Comparison of ENCODE assay signal across 1 cellular context in genomic region chr17:393806-394717, GRCh38.
TF ChIP-seq lines count a peak whose summit lies in the region.

No MANE protein-coding gene starts in this region.

TF ChIP-seq in HepG2, 621 proteins besides CTCF, POLR2A, EP300 and RAD21 (continued from another document and continues in another):
- no peak for TF ChIP-seq THAP8 (CRISPR knock-in tag; IDR thresholded peaks at IDR 0.05; ENCODE audit: borderline replicate concordance)
- TF ChIP-seq TFE3 (CRISPR knock-in tag; IDR thresholded peaks at IDR 0.05) = peak; percentile 87
- no peak for TF ChIP-seq ZNF740 (CRISPR knock-in tag; IDR thresholded peaks at IDR 0.05)
- no peak for TF ChIP-seq SMAD1 (CRISPR knock-in tag; IDR thresholded peaks at IDR 0.05; ENCODE audit: borderline replicate concordance, low read depth)
- TF ChIP-seq MIER3 (CRISPR knock-in tag; IDR thresholded peaks at IDR 0.05; ENCODE audit: borderline replicate concordance) = peak; percentile 79; the same call in 1 of the 2 replicates
- 0 out of 2 replicates have a peak, but pooled peaks have one; percentile 48 for TF ChIP-seq JUND (CRISPR knock-in tag; IDR thresholded peaks at IDR 0.05)
- TF ChIP-seq ZNF580 (CRISPR knock-in tag; IDR thresholded peaks at IDR 0.05; ENCODE audit: borderline replicate concordance, low read depth) = peak; percentile 77; the same call in 1 of the 2 replicates
- peak; percentile 68; the same call in 1 of the 2 replicates for TF ChIP-seq SMAD3 (CRISPR knock-in tag; IDR thresholded peaks at IDR 0.05)
- TF ChIP-seq TBP (CRISPR knock-in tag; IDR thresholded peaks at IDR 0.05) = no peak
- no peak for TF ChIP-seq HNF1A (IDR thresholded peaks at IDR 0.05; ENCODE audit: low read depth)
- TF ChIP-seq HNF1A (CRISPR knock-in tag; IDR thresholded peaks at IDR 0.05; ENCODE audit: borderline replicate concordance) = no peak
- no peak; the same call in 1 of the 2 replicates for TF ChIP-seq PRDM10 (CRISPR knock-in tag; IDR thresholded peaks at IDR 0.05; ENCODE audit: low read depth)
- peak; percentile 40; the same call in 1 of the 2 replicates for TF ChIP-seq TBX2 (CRISPR knock-in tag; IDR thresholded peaks at IDR 0.05; ENCODE audit: borderline replicate concordance)
- no peak for TF ChIP-seq TRIM22 (IDR thresholded peaks at IDR 0.05)
- 0 out of 4 replicates have a peak, but pooled peaks of 1 of the 2 experiments have one; percentile 70 for TF ChIP-seq HMGXB4 (CRISPR knock-in tag; IDR thresholded peaks at IDR 0.05; ENCODE audit: borderline replicate concordance in 1 of 2, low read depth in 1 of 2)
- TF ChIP-seq MTF1 (CRISPR knock-in tag; IDR thresholded peaks at IDR 0.05) = no peak
- TF ChIP-seq MEF2D (CRISPR knock-in tag; IDR thresholded peaks at IDR 0.05) = peak; percentile 71
- no peak for TF ChIP-seq GZF1 (CRISPR knock-in tag; IDR thresholded peaks at IDR 0.05)
- no peak for TF ChIP-seq ZHX1 (CRISPR knock-in tag; IDR thresholded peaks at IDR 0.05; ENCODE audit: low read depth)
- no peak for TF ChIP-seq PAWR (CRISPR knock-in tag; IDR thresholded peaks at IDR 0.05; ENCODE audit: borderline replicate concordance)
- no peak for TF ChIP-seq NFKBIZ (CRISPR knock-in tag; IDR thresholded peaks at IDR 0.05)
- TF ChIP-seq ISL2 (CRISPR knock-in tag; IDR thresholded peaks at IDR 0.05) = no peak
- TF ChIP-seq ZBTB20 (CRISPR knock-in tag; IDR thresholded peaks at IDR 0.05; ENCODE audit: borderline replicate concordance, low read depth) = peak; percentile 62; the same call in 1 of the 2 replicates
- TF ChIP-seq ZNF292 (CRISPR knock-in tag; IDR thresholded peaks at IDR 0.05; ENCODE audit: borderline replicate concordance, low read depth) = peak; percentile 92; the same call in 1 of the 2 replicates
- TF ChIP-seq ZNF709 (CRISPR knock-in tag; IDR thresholded peaks at IDR 0.05) = peak; percentile 39; the same call in 1 of the 2 replicates
- no peak for TF ChIP-seq MZF1 (CRISPR knock-in tag; IDR thresholded peaks at IDR 0.05; ENCODE audit: borderline replicate concordance)
- TF ChIP-seq ATF2 (CRISPR knock-in tag; IDR thresholded peaks at IDR 0.05) = peak; percentile 26; the same call in 1 of the 2 replicates
- TF ChIP-seq ZFY (CRISPR knock-in tag; IDR thresholded peaks at IDR 0.05) = no peak
- TF ChIP-seq KAT7 (CRISPR knock-in tag; IDR thresholded peaks at IDR 0.05; ENCODE audit: borderline replicate concordance) = 0 out of 2 replicates have a peak, but pooled peaks have one; percentile 65
- TF ChIP-seq POLR2AphosphoS2 (IDR thresholded peaks at IDR 0.05; ENCODE audit: low read depth, low read length) = no peak
- TF ChIP-seq HDAC1 (CRISPR knock-in tag; IDR thresholded peaks at IDR 0.05) = peak; percentile 52; the same call in 1 of the 2 replicates
- TF ChIP-seq ZFX (CRISPR knock-in tag; IDR thresholded peaks at IDR 0.05; ENCODE audit: low read depth) = peak; percentile 19; the same call in 1 of the 2 replicates
- no peak for TF ChIP-seq ZSCAN20 (CRISPR knock-in tag; IDR thresholded peaks at IDR 0.05; ENCODE audit: borderline replicate concordance)
- no peak for TF ChIP-seq NCOR1 (IDR thresholded peaks at IDR 0.05; ENCODE audit: borderline replicate concordance, low read length)
- TF ChIP-seq MTA1 (CRISPR knock-in tag; IDR thresholded peaks at IDR 0.05; ENCODE audit: borderline replicate concordance) = peak; percentile 89
- TF ChIP-seq ZNF414 (CRISPR knock-in tag; IDR thresholded peaks at IDR 0.05) = peak; percentile 79
- peak; percentile 75 for TF ChIP-seq HMG20A (CRISPR knock-in tag; IDR thresholded peaks at IDR 0.05; ENCODE audit: borderline replicate concordance)
- no peak for TF ChIP-seq CENPX (CRISPR knock-in tag; IDR thresholded peaks at IDR 0.05)
- 0 out of 2 replicates have a peak, but pooled peaks have one; percentile 44 for TF ChIP-seq ESRRA (CRISPR knock-in tag; IDR thresholded peaks at IDR 0.05; ENCODE audit: low read depth)
- TF ChIP-seq ZNF296 (CRISPR knock-in tag; conservative IDR thresholded peaks at IDR 0.05) = no peak
- TF ChIP-seq ZNF260 (CRISPR knock-in tag; IDR thresholded peaks at IDR 0.05; ENCODE audit: borderline replicate concordance, low read depth) = no peak
- peak; percentile 77 for TF ChIP-seq NR2C2 (CRISPR knock-in tag; IDR thresholded peaks at IDR 0.05; ENCODE audit: borderline replicate concordance)
